Comparison of ENCODE assay signal across 21 cellular contexts in the genomic region with DNA sequence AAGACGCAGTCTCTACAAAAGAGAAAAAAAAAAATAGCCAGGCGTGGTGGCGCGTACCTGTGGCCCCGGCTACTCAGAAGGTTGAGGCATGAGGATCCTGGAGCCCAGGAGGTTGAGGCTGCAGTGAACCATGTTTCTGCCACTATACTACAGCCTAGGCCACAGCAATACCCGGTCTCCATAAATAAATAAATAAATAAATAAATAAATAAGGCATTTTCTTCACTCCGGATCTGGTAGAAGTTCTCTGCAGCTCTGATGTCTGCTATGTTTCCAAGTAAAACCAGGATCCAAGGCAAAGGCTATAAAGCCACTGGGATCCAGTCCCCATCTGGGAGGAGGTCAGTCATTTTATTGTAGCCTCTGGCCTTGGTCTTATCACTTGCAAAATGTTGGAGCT. TPM values are rescaled to one million over a fixed set of nuclear protein-coding genes. Genes with fewer than 3 reads are reported as not detected.
DNase-seq lines count a peak whose midpoint lies in the region; ATAC-seq and TF ChIP-seq lines count a peak whose summit lies in the region.
"Had no signal": no experiment of that assay in that cellular context is flagged by ENCODE, and none has a peak within 500 bp of the region (broad histone marks: within the 10 kb centered on the region; RNA-seq: fewer than 3 reads in every experiment).

No MANE protein-coding gene starts in this region.

- no peak for ATAC-seq in activated CD8-positive, alpha-beta memory T cell treated with anti-CD3 and anti-CD28 coated beads, Interleukin-2, amount 10 ng/mL, durations not matched to agents 7 days and 5 days
- no peak for ATAC-seq in stimulated activated memory B cell treated with anti-CD40 and anti-IgM and Interleukin-4, amounts not matched to agents 10 μg/mL and 1 μg/mL and 100 μg/mL, for 72 hours
- ATAC-seq: effector memory CD8-positive, alpha-beta T cell; esophagus mucosa; foreskin keratinocyte had no signal

- WGBS in trophoblast cell (ENCODE audit: extremely low coverage, insufficient coverage, insufficient read length) = no CpG with 5 or more reads among the region's 7 CpGs

- H3K27ac Mint-ChIP-seq in CD4-positive, alpha-beta memory T cell = peak overlapping the region in 5 of 7 donors; percentile 46 to 72 (median 51)
- no peak overlapping the region for H3K27ac Mint-ChIP-seq in activated CD8-positive, alpha-beta memory T cell treated with anti-CD3 and anti-CD28 coated beads, Interleukin-2, amount 10 ng/mL, durations not matched to agents 7 days and 5 days
- H3K27ac Mint-ChIP-seq in stimulated activated memory B cell treated with anti-CD40 and anti-IgM and Interleukin-4, amounts not matched to agents 10 μg/mL and 1 μg/mL and 100 μg/mL, for 72 hours = no peak overlapping the region

- no peak overlapping the region for H2BK120ac ChIP-seq in trophoblast cell (ENCODE audit: insufficient read depth, low read length, poor library complexity)

- peak overlapping the region; percentile 33 for H2BK5ac ChIP-seq in trophoblast cell (ENCODE audit: low read depth, low read length, poor library complexity)

- no peaks in the 10 kb centered on the region for H3K27me3 Mint-ChIP-seq in CD4-positive, alpha-beta memory T cell
- no peaks in the 10 kb centered on the region for H3K27me3 Mint-ChIP-seq in activated CD8-positive, alpha-beta memory T cell treated with anti-CD3 and anti-CD28 coated beads, Interleukin-2, amount 10 ng/mL, durations not matched to agents 7 days and 5 days
- no peaks in the 10 kb centered on the region for H3K27me3 Mint-ChIP-seq in stimulated activated memory B cell treated with anti-CD40 and anti-IgM and Interleukin-4, amounts not matched to agents 10 μg/mL and 1 μg/mL and 100 μg/mL, for 72 hours
- H3K27me3 Mint-ChIP-seq: effector memory CD8-positive, alpha-beta T cell had no signal

- no peak overlapping the region for H4K12ac ChIP-seq in trophoblast cell (ENCODE audit: low read depth, low read length)

- peak overlapping the region; percentile 86 for H3K4ac ChIP-seq in trophoblast cell (ENCODE audit: low read depth, low read length)

- CTCF ChIA-PET in CD4-positive, alpha-beta memory T cell (lab: Charles Lee; ENCODE audit: partially characterized antibody) = interaction anchor here (1.8 to 2.6 kb wide), 2 partner anchors 15 to 84 kb away, joined by 5 to 10 read pairs; partner anchors contain the start of gene NFE2L2
- CTCF ChIA-PET in HEK293 (lab: Yijun Ruan, JAX) = interaction anchor here (0.6 kb wide), 1 partner anchor 11 kb away, joined by 3 read pairs; no protein-coding TSS in a partner anchor
- CTCF ChIA-PET in activated CD8-positive, alpha-beta memory T cell treated with anti-CD3 and anti-CD28 coated beads, Interleukin-2, amount 10 ng/mL, durations not matched to agents 7 days and 5 days (lab: Charles Lee) = interaction anchor here (0.9 kb wide), 1 partner anchor 15 kb away, joined by 4 read pairs; no protein-coding TSS in a partner anchor

- H3K27ac ChIP-seq in CD4-positive, alpha-beta memory T cell (ENCODE audit: low read depth, low read length) = no peak overlapping the region
- no peak overlapping the region for H3K27ac ChIP-seq in HEK293 (ENCODE audit: extremely low read depth, low read depth, low read length)
- peak overlapping the region; percentile 98 for H3K27ac ChIP-seq in epithelial cell of prostate
- H3K27ac ChIP-seq in trophoblast cell (ENCODE audit: low read depth, low read length) = no peak overlapping the region
- H3K27ac ChIP-seq in osteoblast (ENCODE audit: low read depth, low read length) = no peak overlapping the region
- H3K27ac ChIP-seq: C4-2B, foreskin keratinocyte, HL-60 had no signal

- no peaks in the 10 kb centered on the region for H3K9me3 Mint-ChIP-seq in CD4-positive, alpha-beta memory T cell
- no peaks in the 10 kb centered on the region for H3K9me3 Mint-ChIP-seq in activated CD8-positive, alpha-beta memory T cell treated with anti-CD3 and anti-CD28 coated beads, Interleukin-2, amount 10 ng/mL, durations not matched to agents 7 days and 5 days (ENCODE audit: low read depth)
- H3K9me3 Mint-ChIP-seq in stimulated activated memory B cell treated with anti-CD40 and anti-IgM and Interleukin-4, amounts not matched to agents 10 μg/mL and 1 μg/mL and 100 μg/mL, for 72 hours = no peaks in the 10 kb centered on the region

- H3K14ac ChIP-seq in trophoblast cell (ENCODE audit: low read length) = no peak overlapping the region

- H3K27me3 ChIP-seq in CD4-positive, alpha-beta memory T cell (ENCODE audit: insufficient read depth, low read length) = no peaks in the 10 kb centered on the region
- no peaks in the 10 kb centered on the region for H3K27me3 ChIP-seq in trophoblast cell (ENCODE audit: insufficient read depth, low read length)
- no peaks in the 10 kb centered on the region for H3K27me3 ChIP-seq in osteoblast (ENCODE audit: insufficient read depth, low read length)
- H3K27me3 ChIP-seq: breast epithelium, foreskin keratinocyte, upper lobe of left lung had no signal

- H3K4me1 Mint-ChIP-seq in CD4-positive, alpha-beta memory T cell = peaks cover 65 to 93% (median 77%) of the 10 kb centered on the region in 4 donors
- peaks cover 62% of the 10 kb centered on the region for H3K4me1 Mint-ChIP-seq in activated CD8-positive, alpha-beta memory T cell treated with anti-CD3 and anti-CD28 coated beads, Interleukin-2, amount 10 ng/mL, durations not matched to agents 7 days and 5 days
- H3K4me1 Mint-ChIP-seq in stimulated activated memory B cell treated with anti-CD40 and anti-IgM and Interleukin-4, amounts not matched to agents 10 μg/mL and 1 μg/mL and 100 μg/mL, for 72 hours = peaks cover 78% of the 10 kb centered on the region

- H2AFZ ChIP-seq in trophoblast cell (ENCODE audit: insufficient read depth, low read length, poor library complexity) = no peak overlapping the region
- H2AFZ ChIP-seq in osteoblast (ENCODE audit: low read length) = no peak overlapping the region

- no peak overlapping the region for H3K23ac ChIP-seq in trophoblast cell (ENCODE audit: low read length)

- H4K8ac ChIP-seq in trophoblast cell (ENCODE audit: low read depth, low read length) = no peak overlapping the region

- no peaks in the 10 kb centered on the region for H3K9me3 ChIP-seq in CD4-positive, alpha-beta memory T cell (ENCODE audit: control insufficient read depth in 1 of 2, low read length in 2 of 2)
- no peaks in the 10 kb centered on the region for H3K9me3 ChIP-seq in HEK293 (ENCODE audit: control insufficient read depth, insufficient read depth, low read depth, low read length)
- H3K9me3 ChIP-seq in trophoblast cell (ENCODE audit: insufficient read depth, low read depth, low read length) = no peaks in the 10 kb centered on the region
- no peaks in the 10 kb centered on the region for H3K9me3 ChIP-seq in osteoblast (ENCODE audit: low read depth, low read length)
- H3K9me3 ChIP-seq: breast epithelium, upper lobe of left lung had no signal

- peak overlapping the region; percentile 40 for H3K18ac ChIP-seq in trophoblast cell (ENCODE audit: low read length)

- H4K20me1 ChIP-seq in osteoblast (ENCODE audit: insufficient read depth, low read length) = peaks cover 67% of the 10 kb centered on the region

- H3K4me2 ChIP-seq in trophoblast cell (ENCODE audit: low read length) (no peak overlapping the region), osteoblast (ENCODE audit: insufficient read depth, low read length) (no peak overlapping the region)

- H3K36me3 ChIP-seq in CD4-positive, alpha-beta memory T cell (ENCODE audit: insufficient read depth, low read length) = no peaks in the 10 kb centered on the region
- no peaks in the 10 kb centered on the region; a peak in 1 of 3 replicates for H3K36me3 ChIP-seq in HEK293 (ENCODE audit: control insufficient read depth in 2 of 2, insufficient read depth in 1 of 2, low read length in 2 of 2)
- peaks cover 3 to 7% of the 10 kb centered on the region in 2 experiments for H3K36me3 ChIP-seq in trophoblast cell (ENCODE audit: control insufficient read depth in 1 of 2, insufficient read depth in 2 of 2, low read length in 2 of 2)
- H3K36me3 ChIP-seq in osteoblast (ENCODE audit: insufficient read depth, low read length) = peaks cover 22% of the 10 kb centered on the region
- H3K36me3 ChIP-seq: breast epithelium, upper lobe of left lung had no signal

- DNase-seq in CD4-positive, alpha-beta memory T cell = no peak
- DNase-seq in epithelial cell of prostate (ENCODE audit: low read depth, low spot score) = no peak
- no peak for DNase-seq in trophoblast cell
- no peak for DNase-seq in activated CD8-positive, alpha-beta memory T cell treated with anti-CD3 and anti-CD28 coated beads, Interleukin-2, amount 10 ng/mL, durations not matched to agents 7 days and 5 days
- DNase-seq in osteoblast (ENCODE audit: insufficient read length, low spot score, missing footprints) = no peak
- DNase-seq: activated CD4-positive, alpha-beta T cell treated with anti-CD3 and anti-CD28 coated beads, Interleukin-2, amount 50 U/mL, for 48 hours; amygdala; effector memory CD8-positive, alpha-beta T cell; foreskin keratinocyte; Kasumi-1; NCI-H146; NCI-H446; NCI-H774; RPMI8226; upper lobe of left lung had no signal

- intact Hi-C loops in CD4-positive, alpha-beta memory T cell (cut with micrococcal nuclease) = no loop called here

- peaks cover 7% of the 10 kb centered on the region for H3K79me1 ChIP-seq in trophoblast cell (ENCODE audit: low read length)

- H2BK12ac ChIP-seq in trophoblast cell (ENCODE audit: low read length) = no peak overlapping the region

- peaks cover 15 to 44% of the 10 kb centered on the region in 2 donors for H3K36me3 Mint-ChIP-seq in CD4-positive, alpha-beta memory T cell
- peaks cover 31% of the 10 kb centered on the region for H3K36me3 Mint-ChIP-seq in activated CD8-positive, alpha-beta memory T cell treated with anti-CD3 and anti-CD28 coated beads, Interleukin-2, amount 10 ng/mL, durations not matched to agents 7 days and 5 days
- H3K36me3 Mint-ChIP-seq in stimulated activated memory B cell treated with anti-CD40 and anti-IgM and Interleukin-4, amounts not matched to agents 10 μg/mL and 1 μg/mL and 100 μg/mL, for 72 hours = peaks cover 33% of the 10 kb centered on the region

- POLR2A ChIA-PET in CD4-positive, alpha-beta memory T cell (lab: Charles Lee; ENCODE audit: partially characterized antibody) = interaction anchor here (1.3 to 2.5 kb wide), 3 partner anchors 10 to 60 kb away, joined by 3 to 21 read pairs (median 5); partner anchors contain the start of gene NFE2L2
- POLR2A ChIA-PET in HEK293 (lab: Yijun Ruan, JAX) = interaction anchor here (1.0 kb wide), 1 partner anchor 15 kb away, joined by 3 read pairs; no protein-coding TSS in a partner anchor

- no peak overlapping the region for H2AK5ac ChIP-seq in trophoblast cell (ENCODE audit: low read length)

- H3K9ac ChIP-seq in trophoblast cell (ENCODE audit: low read length) = no peak overlapping the region

- H4K91ac ChIP-seq in trophoblast cell (ENCODE audit: low read depth, low read length) = no peak overlapping the region

- H3K4me1 ChIP-seq in CD4-positive, alpha-beta memory T cell (ENCODE audit: insufficient read depth, low read length) = peaks cover 82% of the 10 kb centered on the region
- H3K4me1 ChIP-seq in HEK293 (ENCODE audit: control insufficient read depth, insufficient read depth, low read length) (peaks cover 7% of the 10 kb centered on the region; the same call in 1 of the 2 replicates), trophoblast cell (ENCODE audit: control insufficient read depth in 1 of 2, insufficient read depth in 2 of 2, low read length in 2 of 2) (peaks cover 10 to 22% of the 10 kb centered on the region in 2 experiments), osteoblast (ENCODE audit: insufficient read depth, low read length) (peaks cover 32% of the 10 kb centered on the region)

- peaks cover 20% of the 10 kb centered on the region for H3K79me2 ChIP-seq in trophoblast cell (ENCODE audit: control insufficient read depth, insufficient read depth, low read length, poor library complexity)
- H3K79me2 ChIP-seq in osteoblast (ENCODE audit: insufficient read depth, low read length) = peaks cover 99% of the 10 kb centered on the region

- no peak overlapping the region for H3K4me3 ChIP-seq in CD4-positive, alpha-beta memory T cell (ENCODE audit: low read length in 2 of 2)
- H3K4me3 ChIP-seq in HEK293 (ENCODE audit: low read depth, low read length) (no peak overlapping the region), trophoblast cell (ENCODE audit: low read depth, low read length) (no peak overlapping the region), osteoblast (ENCODE audit: insufficient read depth, low read length) (no peak overlapping the region)
- H3K4me3 ChIP-seq: breast epithelium, upper lobe of left lung had no signal

- no peak for TF ChIP-seq CTCF in HEK293 (tag by site-specific recombination; IDR thresholded peaks at IDR 0.05)
- no peak for TF ChIP-seq CTCF in osteoblast (IDR thresholded peaks at IDR 0.05; ENCODE audit: extremely low read depth, low read depth, low read length)

- no peak overlapping the region for H3K4me3 Mint-ChIP-seq in CD4-positive, alpha-beta memory T cell
- H3K4me3 Mint-ChIP-seq in activated CD8-positive, alpha-beta memory T cell treated with anti-CD3 and anti-CD28 coated beads, Interleukin-2, amount 10 ng/mL, durations not matched to agents 7 days and 5 days = no peak overlapping the region
- no peak overlapping the region for H3K4me3 Mint-ChIP-seq in stimulated activated memory B cell treated with anti-CD40 and anti-IgM and Interleukin-4, amounts not matched to agents 10 μg/mL and 1 μg/mL and 100 μg/mL, for 72 hours

RNA-seq across cellular contexts. Expression of gene NFE2L2, which starts 15.5 kb away (rescaled TPM):
- total RNA-seq in CD4-positive, alpha-beta memory T cell = 10 to 100 TPM; 86.9 TPM
- polyA plus RNA-seq in CD4-positive, alpha-beta memory T cell = 10 to 100 TPM; 39.6 to 63.6 TPM
- polyA plus RNA-seq in trophoblast cell (2013) = 78.1 and 80.1 TPM in 2 replicates
- total RNA-seq in activated CD8-positive, alpha-beta memory T cell treated with anti-CD3 and anti-CD28 coated beads, Interleukin-2, amount 10 ng/mL, durations not matched to agents 7 days and 5 days = 10 to 100 TPM; 56.5 to 58.9 TPM
- 84.3 and 91.9 TPM in 2 replicates for total RNA-seq in osteoblast

RNA-seq across cellular contexts. Expression of gene HNRNPA3, which starts 36.4 kb away (rescaled TPM):
- total RNA-seq in CD4-positive, alpha-beta memory T cell = 100 to 1,000 TPM; 172 to 175 TPM
- polyA plus RNA-seq in CD4-positive, alpha-beta memory T cell = 10 to 100 TPM; 41.1 to 64.5 TPM
- 339 and 340 TPM in 2 replicates for polyA plus RNA-seq in trophoblast cell (2013)
- total RNA-seq in activated CD8-positive, alpha-beta memory T cell treated with anti-CD3 and anti-CD28 coated beads, Interleukin-2, amount 10 ng/mL, durations not matched to agents 7 days and 5 days = 100 to 1,000 TPM; 298 to 320 TPM
- total RNA-seq in osteoblast = 19.7 and 21.4 TPM in 2 replicates

Comparison
In these comparisons a context has a peak if more than half of its experiments do, and no peak if none do; other contexts are left out.
1. H3K27ac Mint-ChIP-seq: peak in CD4-positive, alpha-beta memory T cell (5 of 7); none in activated CD8-positive, alpha-beta memory T cell treated with anti-CD3 and anti-CD28 coated beads, Interleukin-2, amount 10 ng/mL, durations not matched to agents 7 days and 5 days (single experiment) and stimulated activated memory B cell treated with anti-CD40 and anti-IgM and Interleukin-4, amounts not matched to agents 10 μg/mL and 1 μg/mL and 100 μg/mL, for 72 hours (single experiment).